Comparison of ENCODE assay signal across 8 cellular contexts in genomic region chr1:155596075-155596474, GRCh38. TPM values are rescaled to one million over a fixed set of nuclear protein-coding genes. Genes with fewer than 3 reads are reported as not detected.
DNase-seq lines count a peak whose midpoint lies in the region; FAIRE-seq and TF ChIP-seq lines count a peak whose summit lies in the region.
"Not testable (repeated sequence)": the region's sequence is repeated elsewhere in the genome, so short reads cannot be mapped to it uniquely, and the experiment has no call there.

No MANE protein-coding gene starts in this region.

- H3K9ac ChIP-seq in SK-N-SH: not testable (repeated sequence)

- H3K9me2 ChIP-seq in SK-N-SH: not testable (repeated sequence)

- not testable (repeated sequence) for TF ChIP-seq EP300 in SK-N-SH (IDR thresholded peaks at IDR 0.05; ENCODE audit: borderline replicate concordance in 1 of 2, low read depth in 1 of 2, low read length in 1 of 2)

- not testable (repeated sequence) for H3K79me2 ChIP-seq in SK-N-SH (ENCODE audit: insufficient read depth)

- H3K36me3 ChIP-seq in SK-N-SH (replicated peaks in 1 of 2; ENCODE audit: control insufficient read depth in 1 of 2, insufficient read depth in 2 of 2, low read length in 1 of 2); neuron (ENCODE audit: insufficient read depth, low read length): not testable (repeated sequence)

- 35% methylated on average over 2 of the region's 2 CpGs for WGBS in SK-N-SH (ENCODE audit: low lambda C conversion rate)

- TF ChIP-seq CTCF in D721Med (IDR thresholded peaks at IDR 0.05; ENCODE audit: insufficient read depth, missing control alignments); SK-N-SH (IDR thresholded peaks at IDR 0.05): not testable (repeated sequence)

- not testable (repeated sequence) for H4K20me1 ChIP-seq in SK-N-SH (ENCODE audit: insufficient read depth)

- not testable (repeated sequence) for H3K27me3 ChIP-seq in SK-N-SH (ENCODE audit: insufficient read depth); neuron (ENCODE audit: insufficient read depth, low read length)

- TF ChIP-seq RAD21 in SK-N-SH (IDR thresholded peaks at IDR 0.05; ENCODE audit: low read length): not testable (repeated sequence)

- H3F3A ChIP-seq in SK-N-SH (replicated peaks; ENCODE audit: insufficient read depth): not testable (repeated sequence)

- H3K9me3 ChIP-seq in SK-N-SH; neuron (ENCODE audit: low read length): not testable (repeated sequence)

- not testable (repeated sequence) for H3K4me2 ChIP-seq in SK-N-SH

- CTCF ChIA-PET in SK-N-SH (lab: Yijun Ruan, JAX): interaction anchor here (1.0 to 1.6 kb wide), 2 partner anchors 148 to 345 kb away, joined by 3 to 11 read pairs; no protein-coding TSS in a partner anchor

- H3K27ac ChIP-seq in SK-N-SH (ENCODE audit: low read depth in 2 of 2, low read length in 1 of 2) (peak overlapping the region in 1 of 2 experiments; percentile 53; a peak in 1 of 4 replicates), cingulate gyrus (ENCODE audit: low read depth, low read length) (peak overlapping the region; percentile 95), temporal lobe (ENCODE audit: low read depth, low read length) (peak overlapping the region; percentile 96)

- FAIRE-seq in D721Med (lab: Jason Lieb, UNC): peak; percentile 53

- H2AFZ ChIP-seq in SK-N-SH (ENCODE audit: low read depth): not testable (repeated sequence)
- H2AFZ ChIP-seq in neuron (ENCODE audit: low read depth, low read length): peak overlapping the region; percentile 51

- not testable (repeated sequence) for DNase-seq in D721Med (ENCODE audit: insufficient read length, low spot score)
- DNase-seq in NCI-H146 treated with DMSO at 0.1 percent for 48 hours (lab: John Stamatoyannopoulos, UW; ENCODE audit: unreplicated experiment): peak; percentile 37
- DNase-seq in NCI-H2227 (lab: John Stamatoyannopoulos, UW; ENCODE audit: unreplicated experiment): peak; percentile 67
- DNase-seq in SK-N-SH: peak; percentile 42
- peak; percentile 36 for DNase-seq in medulla oblongata (ENCODE audit: extremely low spot score)

- not testable (repeated sequence) for H3K4me1 ChIP-seq in SK-N-SH (ENCODE audit: control insufficient read depth in 1 of 2, insufficient read depth in 2 of 2, low read depth in 1 of 2, low read length in 1 of 2)
- H3K4me1 ChIP-seq in neuron (ENCODE audit: insufficient read depth, low read length): peaks cover 24% of the 10 kb centered on the region

- not testable (repeated sequence) for H3K4me3 ChIP-seq in SK-N-SH (ENCODE audit: low read depth in 2 of 2, low read length in 1 of 2)
- peak overlapping the region; percentile 16 for H3K4me3 ChIP-seq in neuron (ENCODE audit: low read length)

- POLR2A ChIA-PET in SK-N-SH (lab: Yijun Ruan, JAX): not testable (repeated sequence)

TF ChIP-seq in SK-N-SH, 30 proteins besides CTCF, POLR2A, EP300 and RAD21:
- TF ChIP-seq RFX5 (IDR thresholded peaks at IDR 0.05; ENCODE audit: low read length) (peak; percentile 78), MXI1 (IDR thresholded peaks at IDR 0.05; ENCODE audit: low read depth, low read length) (peak; percentile 34; the same call in 1 of the 2 replicates)

RNA-seq across cellular contexts. Expression of gene MSTO1, which starts 13.9 kb away (rescaled TPM):
- 22.4 and 27.0 TPM in 2 replicates for polyA plus RNA-seq in SK-N-SH (2012; rRNA removed)
- polyA plus RNA-seq in SK-N-SH (2012; cell fraction: cytosol; rRNA removed): 9.2 and 12.0 TPM in 2 replicates
- polyA plus RNA-seq in SK-N-SH (2012; cell fraction: nucleus; rRNA removed): 107 and 118 TPM in 2 replicates
- 23.6 TPM for total RNA-seq in temporal lobe

RNA-seq across cellular contexts. Expression of gene ASH1L, which starts 33.5 kb away (rescaled TPM):
- 13.4 and 13.7 TPM in 2 replicates for polyA plus RNA-seq in SK-N-SH (2012; rRNA removed)
- 9.2 and 11.7 TPM in 2 replicates for polyA plus RNA-seq in SK-N-SH (2012; cell fraction: cytosol; rRNA removed)
- polyA plus RNA-seq in SK-N-SH (2012; cell fraction: nucleus; rRNA removed): 23.1 and 33.8 TPM in 2 replicates
- 65.2 TPM for total RNA-seq in temporal lobe
